ENCODE assay signal across 16 cellular contexts in the genomic region with DNA sequence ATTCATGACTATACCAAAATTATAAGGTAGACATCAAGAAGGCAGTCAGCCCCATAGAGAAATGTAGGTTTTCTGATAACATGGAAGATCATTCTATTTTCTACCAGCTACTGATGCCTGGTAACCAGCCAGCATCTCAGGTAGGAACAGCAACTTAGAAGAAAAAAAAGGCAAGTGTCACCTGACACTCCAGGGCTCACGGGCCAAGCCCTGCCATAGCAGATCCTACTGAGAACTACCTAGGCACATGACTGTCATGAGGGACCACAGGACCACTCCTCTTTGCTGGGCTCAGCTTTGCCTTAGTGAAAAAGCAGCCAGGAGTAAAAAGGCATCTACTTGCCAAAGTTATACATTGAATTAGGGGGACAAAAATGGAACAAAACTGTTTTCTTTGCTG. TPM values are rescaled to one million over a fixed set of nuclear protein-coding genes. Genes with fewer than 3 reads are reported as not detected.
DNase-seq lines count a peak whose midpoint lies in the region; ATAC-seq, FAIRE-seq and TF ChIP-seq lines count a peak whose summit lies in the region.
"Had no signal": no experiment of that assay in that cellular context is flagged by ENCODE, and none has a peak within 500 bp of the region (broad histone marks: within the 10 kb centered on the region; RNA-seq: fewer than 3 reads in every experiment).

No MANE protein-coding gene starts in this region.

- H3K27me3 ChIP-seq in ACC112 (ENCODE audit: insufficient read depth, low read length) (no peaks in the 10 kb centered on the region), osteoblast (ENCODE audit: insufficient read depth, low read length) (no peaks in the 10 kb centered on the region), pancreas (no peaks in the 10 kb centered on the region)
- H3K27me3 ChIP-seq: adrenal gland, hepatocyte, testis had no signal

- H4K20me1 ChIP-seq in osteoblast (ENCODE audit: insufficient read depth, low read length) = peaks cover 16% of the 10 kb centered on the region

- no peak for DNase-seq in chondrocyte (ENCODE audit: low spot score)
- no peak for DNase-seq in osteoblast (ENCODE audit: insufficient read length, low spot score, missing footprints)
- no peak for DNase-seq in left lobe of liver (ENCODE audit: low spot score)
- no peak for DNase-seq in head of caudate nucleus
- no peak for DNase-seq in NK-92 (lab: John Stamatoyannopoulos, UW; ENCODE audit: unreplicated experiment)
- no peak for DNase-seq in pancreas
- DNase-seq: activated CD8-positive, alpha-beta T cell treated with anti-CD3 and anti-CD28 coated beads for 36 hours; adrenal gland; testis had no signal

- H3K4me2 ChIP-seq in osteoblast (ENCODE audit: insufficient read depth, low read length) = peak overlapping the region; percentile 65
- H3K4me2 ChIP-seq: hepatocyte had no signal

- H3K9me3 Mint-ChIP-seq in chondrocyte (ENCODE audit: low read depth) = no peaks in the 10 kb centered on the region

- peaks cover 50% of the 10 kb centered on the region for H3K36me3 Mint-ChIP-seq in chondrocyte (ENCODE audit: low read depth)

- H3K4me1 ChIP-seq in ACC112 (ENCODE audit: control insufficient read depth, insufficient read depth, low read length, unreplicated experiment) (peaks cover 74% of the 10 kb centered on the region), osteoblast (ENCODE audit: insufficient read depth, low read length) (peaks cover 74% of the 10 kb centered on the region), pancreas (no peaks in the 10 kb centered on the region)

- no peak overlapping the region for H2AFZ ChIP-seq in ACC112 (ENCODE audit: low read length, unreplicated experiment)
- H2AFZ ChIP-seq in osteoblast (ENCODE audit: low read length) = no peak overlapping the region
- H2AFZ ChIP-seq: hepatocyte had no signal

- ATAC-seq in left lobe of liver (no peak), pancreas (no peak)
- ATAC-seq: activated CD8-positive, alpha-beta T cell treated with anti-CD3 and anti-CD28 coated beads for 36 hours had no signal

- H3K79me2 ChIP-seq in ACC112 (ENCODE audit: control insufficient read depth, insufficient read depth, low read length, unreplicated experiment) (peaks cover 96% of the 10 kb centered on the region), osteoblast (ENCODE audit: insufficient read depth, low read length) (peaks cover 97% of the 10 kb centered on the region)

- H3K4me3 Mint-ChIP-seq in chondrocyte (ENCODE audit: unreplicated experiment) = no peak overlapping the region
- H3K4me3 Mint-ChIP-seq: activated CD8-positive, alpha-beta T cell treated with anti-CD3 and anti-CD28 coated beads for 36 hours had no signal

- no peak for TF ChIP-seq EP300 in Ishikawa (IDR thresholded peaks at IDR 0.05; ENCODE audit: borderline replicate concordance)

- intact Hi-C loops in head of caudate nucleus (cut with DNase I) (no loop called here), pancreas (cut with DNase I) (no loop called here)

- peaks cover 88% of the 10 kb centered on the region for H3K4me1 Mint-ChIP-seq in chondrocyte (ENCODE audit: low read depth)

- no peaks in the 10 kb centered on the region for H3K9me3 ChIP-seq in osteoblast (ENCODE audit: low read depth, low read length)
- H3K9me3 ChIP-seq in pancreas = no peaks in the 10 kb centered on the region
- H3K9me3 ChIP-seq: adrenal gland, prostate gland, testis had no signal

- H3K36me3 ChIP-seq in ACC112 (ENCODE audit: insufficient read depth, low read length) = peaks cover 54% of the 10 kb centered on the region
- peaks cover 64% of the 10 kb centered on the region for H3K36me3 ChIP-seq in osteoblast (ENCODE audit: insufficient read depth, low read length)
- no peaks in the 10 kb centered on the region for H3K36me3 ChIP-seq in pancreas
- H3K36me3 ChIP-seq: prostate gland had no signal

- TF ChIP-seq RAD21 in Ishikawa (IDR thresholded peaks at IDR 0.05; ENCODE audit: low read depth) = no peak

- TF ChIP-seq CTCF in chondrocyte (IDR thresholded peaks at IDR 0.05) (no peak), osteoblast (IDR thresholded peaks at IDR 0.05; ENCODE audit: extremely low read depth, low read depth, low read length) (no peak), pancreas (IDR thresholded peaks at IDR 0.05) (no peak)

- peak overlapping the region; percentile 70 for H3K27ac Mint-ChIP-seq in chondrocyte (ENCODE audit: unreplicated experiment)
- H3K27ac Mint-ChIP-seq: activated CD8-positive, alpha-beta T cell treated with anti-CD3 and anti-CD28 coated beads for 36 hours had no signal

- H3K27me3 Mint-ChIP-seq in chondrocyte (ENCODE audit: low read depth) = no peaks in the 10 kb centered on the region
- H3K27me3 Mint-ChIP-seq: activated CD8-positive, alpha-beta T cell treated with anti-CD3 and anti-CD28 coated beads for 36 hours had no signal

- H3K4me3 ChIP-seq in ACC112 (ENCODE audit: low read depth, low read length) (no peak overlapping the region), osteoblast (ENCODE audit: insufficient read depth, low read length) (no peak overlapping the region), pancreas (no peak overlapping the region)
- H3K4me3 ChIP-seq: adrenal gland, hepatocyte, prostate gland, testis had no signal

- H3K27ac ChIP-seq in ACC112 (ENCODE audit: low read depth, low read length) (peak overlapping the region; percentile 99), osteoblast (ENCODE audit: low read depth, low read length) (peak overlapping the region; percentile 98), pancreas (no peak overlapping the region)
- H3K27ac ChIP-seq: adrenal gland, hepatocyte, testis had no signal

- no peak for FAIRE-seq in pancreas (lab: Jason Lieb, UNC)
- FAIRE-seq: colon, GM18507, HTR-8/SVneo had no signal

- 90 to 92% methylated on average over 1 of the region's 1 CpG for WGBS in pancreas, 2 donors

TF ChIP-seq in Ishikawa, 13 proteins besides CTCF, POLR2A, EP300 and RAD21:
- TF ChIP-seq USF1 (IDR thresholded peaks at IDR 0.05) = peak; percentile 56; the same call in 1 of the 2 replicates
- TF ChIP-seq TCF12 (IDR thresholded peaks at IDR 0.05; ENCODE audit: low read depth) = no peak

RNA-seq across cellular contexts. Expression of gene CORO1C, which starts 33.4 kb away (rescaled TPM):
- total RNA-seq in chondrocyte (266 to 336 TPM (median 325 TPM) in 3 replicates), osteoblast (228 and 261 TPM in 2 replicates), left lobe of liver (39.2 TPM), pancreas (10 to 100 TPM; 14.1 to 62.3 (median 19.5) TPM)
- 1 to 10 TPM; 9.9 to 10.0 TPM for polyA plus RNA-seq in pancreas

Comparison
In these comparisons a context has a peak if more than half of its experiments do, and no peak if none do; other contexts are left out.
1. H3K27ac ChIP-seq: peak in ACC112 (single experiment) and osteoblast (single experiment); none in pancreas (0 of 4).